In the genomic region with DNA sequence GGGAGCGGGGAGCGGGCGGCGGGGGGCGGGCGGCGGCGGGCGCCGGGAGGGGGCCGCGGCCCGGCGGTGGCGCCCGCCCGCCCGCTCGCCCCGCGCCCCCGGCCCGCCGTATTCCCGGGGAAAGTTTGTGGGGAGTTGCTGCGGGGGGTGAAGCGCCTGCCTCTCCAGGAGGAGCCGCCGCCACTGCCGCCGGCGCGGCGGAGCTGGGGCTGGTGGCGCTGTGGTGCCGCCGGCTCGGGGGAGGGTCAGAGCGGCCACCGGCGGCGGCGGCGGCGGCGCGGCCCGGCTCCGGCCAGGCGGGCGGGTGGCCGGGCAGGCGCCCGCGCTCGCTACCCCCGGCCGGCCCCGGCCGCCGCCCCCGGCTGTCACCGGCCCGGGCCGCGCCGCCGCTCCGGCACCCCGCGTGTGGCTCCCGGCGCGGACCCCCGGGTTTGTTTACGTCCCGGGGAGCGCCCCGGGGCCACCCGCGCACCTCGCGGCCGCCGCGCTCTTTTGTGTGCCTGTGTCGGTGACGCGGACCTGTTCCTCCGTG, we compare ENCODE assay signal across 8 cellular contexts. TPM values are rescaled to one million over a fixed set of nuclear protein-coding genes. Genes with fewer than 3 reads are reported as not detected.
DNase-seq lines count a peak whose midpoint lies in the region; ATAC-seq, FAIRE-seq and TF ChIP-seq lines count a peak whose summit lies in the region.

No MANE protein-coding gene starts in this region.

- H3K4me2 ChIP-seq in DOHH2 (ENCODE audit: low read length): peak overlapping the region; percentile 96

- intact Hi-C loops in Panc1 (cut with micrococcal nuclease; ENCODE audit: unreplicated experiment): loop anchor here (5.0 to 10.0 kb wide), 2 partner anchors 214 to 418 kb away; no protein-coding TSS in a partner anchor

- H3K27ac ChIP-seq in DOHH2 (ENCODE audit: low read depth, low read length): peak overlapping the region; percentile 37
- no peak overlapping the region for H3K27ac ChIP-seq in Panc1 (ENCODE audit: low read length)

- in situ Hi-C loops in Panc1 (cut with HindIII; ENCODE audit: low pct_unique_long_range_greater_than_20kb, low sequenced_read_pairs): no loop called here

- peaks cover 44% of the 10 kb centered on the region for H3F3A ChIP-seq in DOHH2 (ENCODE audit: control insufficient read depth, insufficient read depth)

- TF ChIP-seq CTCF in DOHH2 (IDR thresholded peaks at IDR 0.05; ENCODE audit: low read depth, low read length, poor library complexity, severe bottlenecking): no peak
- TF ChIP-seq CTCF in Panc1 (IDR thresholded peaks at IDR 0.05): peak; percentile 3; the same call in 1 of the 2 replicates
- peak; percentile 38 for TF ChIP-seq CTCF in bronchial epithelial cell (IDR thresholded peaks at IDR 0.05; ENCODE audit: insufficient read depth, low read length, severe bottlenecking)
- TF ChIP-seq CTCF in kidney epithelial cell (IDR thresholded peaks at IDR 0.05; ENCODE audit: insufficient read depth, low read length, poor library complexity, severe bottlenecking): no peak

- DNase-seq in HEK293T (ENCODE audit: extremely low spot score): peak; percentile 43
- DNase-seq in Panc1 (ENCODE audit: low read depth, low spot score): no peak
- no peak for DNase-seq in bronchial epithelial cell (ENCODE audit: low read depth)
- DNase-seq in kidney epithelial cell (ENCODE audit: low read depth): no peak
- DNase-seq in stimulated activated CD4-positive, alpha-beta T cell treated with anti-CD3 and anti-CD28 coated beads, Interleukin-4, amount 100 ng/mL, for 48 hours (ENCODE audit: low read depth in 2 of 2): peak; percentile 4 to 7
- no peak for DNase-seq in cerebellar nuclear complex (lab: John Stamatoyannopoulos, UW)
- no peak for DNase-seq in stimulated activated naive CD4-positive, alpha-beta T cell treated with Interleukin-2 at 50 U/mL for 16 hours (lab: John Stamatoyannopoulos, UW)

- H3K4me1 ChIP-seq in DOHH2 (ENCODE audit: control insufficient read depth, low read length): peaks cover 52% of the 10 kb centered on the region
- H3K4me1 ChIP-seq in Panc1 (ENCODE audit: control insufficient read depth, insufficient read depth, low read length): peaks cover 28% of the 10 kb centered on the region

- H4K20me1 ChIP-seq in DOHH2 (ENCODE audit: control insufficient read depth, insufficient read depth, low read depth, low read length): peaks cover 25% of the 10 kb centered on the region

- H3K36me3 ChIP-seq in DOHH2 (ENCODE audit: control insufficient read depth, low read length) (peaks cover 40% of the 10 kb centered on the region), Panc1 (ENCODE audit: control insufficient read depth, insufficient read depth, low read length) (peaks cover 2% of the 10 kb centered on the region), bronchial epithelial cell (ENCODE audit: control insufficient read depth, insufficient read depth, low read length) (no peaks in the 10 kb centered on the region), kidney epithelial cell (ENCODE audit: control insufficient read depth, insufficient read depth, low read length) (no peaks in the 10 kb centered on the region)

- POLR2A ChIA-PET in HEK293T (lab: Yijun Ruan, JAX): interaction anchor here (0.6 kb wide), 1 partner anchor 42 kb away, joined by 3 read pairs; no protein-coding TSS in a partner anchor
- POLR2A ChIA-PET in Panc1 (lab: Charles Lee): no interaction called here

- BruUV-seq in Panc1 (replicated peaks; lab: Mats Ljungman, UMichigan): no TSS peak

- H3K4me3 ChIP-seq in DOHH2 (ENCODE audit: low read length) (peak overlapping the region; percentile 81), Panc1 (ENCODE audit: low read depth in 2 of 2, low read length in 2 of 2) (peak overlapping the region; percentile 44 to 70), bronchial epithelial cell (ENCODE audit: low read depth, low read length) (peak overlapping the region; percentile 63), kidney epithelial cell (ENCODE audit: low read depth, low read length) (peak overlapping the region; percentile 73)

- H3K9me3 ChIP-seq in DOHH2 (ENCODE audit: control insufficient read depth, insufficient read depth, low read length) (no peaks in the 10 kb centered on the region), Panc1 (ENCODE audit: control insufficient read depth, insufficient read depth, low read depth, low read length) (no peaks in the 10 kb centered on the region)

- H3K79me2 ChIP-seq in DOHH2 (ENCODE audit: control insufficient read depth, low read length): peaks cover 60% of the 10 kb centered on the region

- CTCF ChIA-PET in HEK293T (lab: Yijun Ruan, JAX): no interaction called here
- CTCF ChIA-PET in Panc1 (lab: Charles Lee): interaction anchor here (0.6 kb wide), 1 partner anchor 40 kb away, joined by 3 read pairs; no protein-coding TSS in a partner anchor

- ATAC-seq in Panc1: peak; percentile 56

- H3K27me3 ChIP-seq in DOHH2 (ENCODE audit: control insufficient read depth, low read length): no peaks in the 10 kb centered on the region
- H3K27me3 ChIP-seq in Panc1 (ENCODE audit: control insufficient read depth, insufficient read depth, low read length): no peaks in the 10 kb centered on the region
- H3K27me3 ChIP-seq in bronchial epithelial cell (ENCODE audit: control insufficient read depth, insufficient read depth, low read length): no peaks in the 10 kb centered on the region
- no peaks in the 10 kb centered on the region for H3K27me3 ChIP-seq in kidney epithelial cell (ENCODE audit: control insufficient read depth, insufficient read depth, low read length)

- H3K9me2 ChIP-seq in DOHH2 (replicated peaks; ENCODE audit: control insufficient read depth, low read length): no peaks in the 10 kb centered on the region

- no peak for FAIRE-seq in bronchial epithelial cell (lab: Jason Lieb, UNC)

TF ChIP-seq in HEK293T, 16 proteins besides CTCF, POLR2A, EP300 and RAD21:
- TF ChIP-seq CTBP1 (IDR thresholded peaks at IDR 0.05; ENCODE audit: borderline replicate concordance) (no peak), ARNT (IDR thresholded peaks at IDR 0.05) (no peak), HDGF (IDR thresholded peaks at IDR 0.05; ENCODE audit: borderline replicate concordance) (no peak), FOXM1 (IDR thresholded peaks at IDR 0.05; ENCODE audit: borderline replicate concordance) (no peak), NFRKB (IDR thresholded peaks at IDR 0.05) (no peak), SP1 (IDR thresholded peaks at IDR 0.05) (no peak), FOXK2 (IDR thresholded peaks at IDR 0.05) (no peak), BHLHE40 (IDR thresholded peaks at IDR 0.05; ENCODE audit: borderline replicate concordance) (no peak)

RNA-seq across cellular contexts. Expression of a gene that starts 0.9 kb away (rescaled TPM):
- total RNA-seq in Panc1 (2021; ENCODE audit: unreplicated experiment) (50.9 TPM), bronchial epithelial cell (39.0 and 40.5 TPM in 2 replicates), kidney epithelial cell (56.7 and 65.2 TPM in 2 replicates)
- 40.0 TPM for polyA plus RNA-seq in Panc1 (2012; ENCODE audit: insufficient read length)

Comparison
In these comparisons a context has a peak if more than half of its experiments do, and no peak if none do; other contexts are left out.
1. CTCF ChIP-seq: peak in Panc1 (single experiment) and bronchial epithelial cell (single experiment); none in DOHH2 (single experiment) and kidney epithelial cell (single experiment).
2. DNase-seq: peak in HEK293T (single experiment) and stimulated activated CD4-positive, alpha-beta T cell treated with anti-CD3 and anti-CD28 coated beads, Interleukin-4, amount 100 ng/mL, for 48 hours (2 of 2); none in Panc1 (single experiment), bronchial epithelial cell (single experiment), kidney epithelial cell (single experiment), cerebellar nuclear complex (0 of 2) and stimulated activated naive CD4-positive, alpha-beta T cell treated with Interleukin-2 at 50 U/mL for 16 hours (single experiment).
3. Peak in every context shown above with its lines, with median percentiles within 50 percentile points of each other: H3K4me3 ChIP-seq.